Comparison of ENCODE assay signal across 6 cellular contexts in the genomic region with DNA sequence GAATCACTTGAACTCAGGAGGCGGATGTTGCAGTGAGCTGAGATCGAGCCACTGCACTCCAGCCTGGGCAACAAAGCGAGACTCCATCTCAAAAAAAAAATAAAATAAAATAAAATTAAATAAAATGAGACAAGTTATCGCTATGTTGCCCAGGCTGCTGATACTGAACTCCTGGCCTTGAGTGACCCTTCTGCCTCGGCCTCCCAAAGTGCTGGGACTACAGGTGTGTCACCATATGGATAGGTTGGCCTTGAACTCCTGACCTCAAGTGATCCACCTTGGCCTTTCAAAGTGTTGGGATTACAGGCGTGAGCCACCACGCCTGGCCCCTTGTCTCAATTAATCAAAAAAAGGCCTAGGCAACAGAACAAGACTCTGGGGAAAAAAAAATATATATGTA. TPM values are rescaled to one million over a fixed set of nuclear protein-coding genes. Genes with fewer than 3 reads are reported as not detected.
"Had no signal": no experiment of that assay in that cellular context is flagged by ENCODE, and none has a peak within 500 bp of the region (broad histone marks: within the 10 kb centered on the region; RNA-seq: fewer than 3 reads in every experiment).

No MANE protein-coding gene starts in this region.

RNA-seq across cellular contexts. Expression of a gene that starts 16.0 kb away (rescaled TPM):
- total RNA-seq: GM23248, H4, H7, HFFc6, HT1080, IMR-90 had no signal
- polyA plus RNA-seq: GM23248, IMR-90 had no signal

RNA-seq across cellular contexts. Expression of a gene that starts 16.0 kb away (rescaled TPM):
- total RNA-seq: H4 had no signal
